In genomic region chr5:37272564-37272963, GRCh38 we compare ENCODE assay signal across 11 cellular contexts. TPM values are rescaled to one million over a fixed set of nuclear protein-coding genes. Genes with fewer than 3 reads are reported as not detected.
A peak's percentile ranks its signal among the peaks of the same experiment; 100 is the strongest.
DNase-seq lines count a peak whose midpoint lies in the region; ATAC-seq and TF ChIP-seq lines count a peak whose summit lies in the region.
"Had no signal": no experiment of that assay in that cellular context is flagged by ENCODE, and none has a peak within 500 bp of the region (broad histone marks: within the 10 kb centered on the region; RNA-seq: fewer than 3 reads in every experiment).

No MANE protein-coding gene starts in this region.

- no peak overlapping the region for H3K27ac Mint-ChIP-seq in GM23338
- no peak overlapping the region for H3K27ac Mint-ChIP-seq in neural progenitor cell
- H3K27ac Mint-ChIP-seq in activated T-helper 2 cell treated with anti-CD3 and anti-CD28 coated beads, Interferon-gamma antibody, Interleukin-2, Interleukin-4, amounts not matched to agents 10 μg/mL and 5 μg/mL and 100 μg/mL, durations not matched to agents 14 hours and 24 hours and 36 hours = no peak overlapping the region
- H3K27ac Mint-ChIP-seq: activated CD4-positive, alpha-beta T cell treated with anti-CD3 and anti-CD28 coated beads, Interleukin-2, amount 10 ng/mL, durations not matched to agents 7 days and 5 days; activated naive CD8-positive, alpha-beta T cell treated with anti-CD3 and anti-CD28 coated beads, Interleukin-2, amount 50 U/mL, for 24 hours had no signal

- H3K9me3 Mint-ChIP-seq in GM23338 = peaks cover 21% of the 10 kb centered on the region
- peaks cover 18% of the 10 kb centered on the region for H3K9me3 Mint-ChIP-seq in neural progenitor cell
- peaks cover 20% of the 10 kb centered on the region for H3K9me3 Mint-ChIP-seq in activated T-helper 2 cell treated with anti-CD3 and anti-CD28 coated beads, Interferon-gamma antibody, Interleukin-2, Interleukin-4, amounts not matched to agents 10 μg/mL and 5 μg/mL and 100 μg/mL, durations not matched to agents 14 hours and 24 hours and 36 hours

- H3K36me3 Mint-ChIP-seq in GM23338 (ENCODE audit: low read depth) (0 out of 3 replicates have a peak, but pooled peaks cover 4% of the 10 kb centered on the region), neural progenitor cell (no peaks in the 10 kb centered on the region)
- no peaks in the 10 kb centered on the region for H3K36me3 Mint-ChIP-seq in activated T-helper 2 cell treated with anti-CD3 and anti-CD28 coated beads, Interferon-gamma antibody, Interleukin-2, Interleukin-4, amounts not matched to agents 10 μg/mL and 5 μg/mL and 100 μg/mL, durations not matched to agents 14 hours and 24 hours and 36 hours (ENCODE audit: low read depth)

- H4K20me1 ChIP-seq in GM23338 (replicated peaks; ENCODE audit: insufficient read depth) = no peaks in the 10 kb centered on the region
- no peaks in the 10 kb centered on the region for H4K20me1 ChIP-seq in neural progenitor cell (ENCODE audit: low read depth)

- ATAC-seq in GM23338 (peak; percentile 74), foreskin keratinocyte (peak; percentile 76)
- ATAC-seq: activated naive CD8-positive, alpha-beta T cell treated with anti-CD3 and anti-CD28 coated beads, Interleukin-2, amount 50 U/mL, for 24 hours had no signal

- H3K4me2 ChIP-seq in GM23338 = no peak overlapping the region
- H3K4me2 ChIP-seq in skeletal muscle satellite cell (ENCODE audit: low read length) = peak overlapping the region; percentile 24
- H3K4me2 ChIP-seq in neural progenitor cell = no peak overlapping the region

- CTCF ChIA-PET in RWPE1 (lab: Yijun Ruan, JAX) = interaction anchor here (0.7 kb wide), 2 partner anchors 23 to 453 kb away, joined by 3 to 4 read pairs; no protein-coding TSS in a partner anchor

- peaks cover 2% of the 10 kb centered on the region for H3K27me3 Mint-ChIP-seq in GM23338 (ENCODE audit: insufficient read depth, low read depth, poor library complexity)
- H3K27me3 Mint-ChIP-seq in neural progenitor cell (ENCODE audit: insufficient read depth, low read depth) = no peaks in the 10 kb centered on the region
- no peaks in the 10 kb centered on the region for H3K27me3 Mint-ChIP-seq in activated T-helper 2 cell treated with anti-CD3 and anti-CD28 coated beads, Interferon-gamma antibody, Interleukin-2, Interleukin-4, amounts not matched to agents 10 μg/mL and 5 μg/mL and 100 μg/mL, durations not matched to agents 14 hours and 24 hours and 36 hours (ENCODE audit: low read depth)
- H3K27me3 Mint-ChIP-seq: activated CD4-positive, alpha-beta T cell treated with anti-CD3 and anti-CD28 coated beads, Interleukin-2, amount 10 ng/mL, durations not matched to agents 7 days and 5 days; activated naive CD8-positive, alpha-beta T cell treated with anti-CD3 and anti-CD28 coated beads, Interleukin-2, amount 50 U/mL, for 24 hours had no signal

- DNase-seq in GM23338 (ENCODE audit: low spot score) (peak; percentile 51), RWPE1 (ENCODE audit: low spot score) (peak; percentile 88), foreskin keratinocyte (peak; percentile 54 to 82), SHP77 (lab: John Stamatoyannopoulos, UW) (no peak), neural progenitor cell (ENCODE audit: low spot score) (no peak)
- DNase-seq in stimulated activated CD4-positive, alpha-beta T cell treated with anti-CD3 and anti-CD28 coated beads, Interleukin-2, amount 100 ng/mL, for 48 hours = no peak
- DNase-seq in activated T-helper 2 cell treated with anti-CD3 and anti-CD28 coated beads, Interferon-gamma antibody, Interleukin-2, Interleukin-4, amounts not matched to agents 10 μg/mL and 5 μg/mL and 100 μg/mL, durations not matched to agents 14 hours and 24 hours and 36 hours (ENCODE audit: low spot score) = no peak
- DNase-seq: activated CD4-positive, alpha-beta T cell treated with anti-CD3 and anti-CD28 coated beads, Interleukin-2, amount 10 ng/mL, durations not matched to agents 7 days and 5 days; activated naive CD8-positive, alpha-beta T cell treated with anti-CD3 and anti-CD28 coated beads, Interleukin-2, amount 50 U/mL, for 24 hours; DND-41 had no signal

- no peak overlapping the region for H3K4me3 Mint-ChIP-seq in GM23338
- H3K4me3 Mint-ChIP-seq in neural progenitor cell = no peak overlapping the region
- no peak overlapping the region for H3K4me3 Mint-ChIP-seq in activated T-helper 2 cell treated with anti-CD3 and anti-CD28 coated beads, Interferon-gamma antibody, Interleukin-2, Interleukin-4, amounts not matched to agents 10 μg/mL and 5 μg/mL and 100 μg/mL, durations not matched to agents 14 hours and 24 hours and 36 hours (ENCODE audit: low read depth)
- H3K4me3 Mint-ChIP-seq: activated CD4-positive, alpha-beta T cell treated with anti-CD3 and anti-CD28 coated beads, Interleukin-2, amount 10 ng/mL, durations not matched to agents 7 days and 5 days; activated naive CD8-positive, alpha-beta T cell treated with anti-CD3 and anti-CD28 coated beads, Interleukin-2, amount 50 U/mL, for 24 hours had no signal

- H3K4me3 ChIP-seq in GM23338 = no peak overlapping the region
- H3K4me3 ChIP-seq in skeletal muscle satellite cell (ENCODE audit: low read length) = no peak overlapping the region
- H3K4me3 ChIP-seq in neural progenitor cell = no peak overlapping the region

- H3K9me2 ChIP-seq in GM23338 (ENCODE audit: insufficient read depth) = 0 out of 2 replicates have a peak, but pooled peaks cover 4% of the 10 kb centered on the region

- POLR2A ChIA-PET in RWPE1 (lab: Yijun Ruan, JAX; ENCODE audit: low non-redundant PET) = no interaction called here

- H3K79me2 ChIP-seq in GM23338 (replicated peaks; ENCODE audit: insufficient read depth) = no peaks in the 10 kb centered on the region
- H3K79me2 ChIP-seq in neural progenitor cell (ENCODE audit: low read depth) = no peaks in the 10 kb centered on the region

- H3K4me1 ChIP-seq in GM23338 (ENCODE audit: insufficient read depth) (no peaks in the 10 kb centered on the region), foreskin keratinocyte (peaks cover 3% of the 10 kb centered on the region), skeletal muscle satellite cell (ENCODE audit: control insufficient read depth, insufficient read depth, low read length) (peaks cover 8% of the 10 kb centered on the region), neural progenitor cell (no peaks in the 10 kb centered on the region)

- H2AFZ ChIP-seq in GM23338 (no peak overlapping the region), neural progenitor cell (replicated peaks) (no peak overlapping the region)

- no peak for TF ChIP-seq CTCF in GM23338 (conservative IDR thresholded peaks at IDR 0.05; ENCODE audit: low read depth in 2 of 2)
- TF ChIP-seq CTCF in RWPE1 (conservative IDR thresholded peaks at IDR 0.05; ENCODE audit: low read depth) = no peak
- TF ChIP-seq CTCF in foreskin keratinocyte (conservative IDR thresholded peaks at IDR 0.05) = no peak
- no peak for TF ChIP-seq CTCF in neural progenitor cell (IDR thresholded peaks at IDR 0.05)

- H3K4me1 Mint-ChIP-seq in GM23338 (no peaks in the 10 kb centered on the region), neural progenitor cell (no peaks in the 10 kb centered on the region)
- H3K4me1 Mint-ChIP-seq in activated T-helper 2 cell treated with anti-CD3 and anti-CD28 coated beads, Interferon-gamma antibody, Interleukin-2, Interleukin-4, amounts not matched to agents 10 μg/mL and 5 μg/mL and 100 μg/mL, durations not matched to agents 14 hours and 24 hours and 36 hours (ENCODE audit: low read depth) = no peaks in the 10 kb centered on the region
- H3K4me1 Mint-ChIP-seq: activated CD4-positive, alpha-beta T cell treated with anti-CD3 and anti-CD28 coated beads, Interleukin-2, amount 10 ng/mL, durations not matched to agents 7 days and 5 days; activated naive CD8-positive, alpha-beta T cell treated with anti-CD3 and anti-CD28 coated beads, Interleukin-2, amount 50 U/mL, for 24 hours had no signal

- no peaks in the 10 kb centered on the region for H3F3A ChIP-seq in GM23338 (replicated peaks; ENCODE audit: low read depth)
- no peaks in the 10 kb centered on the region for H3F3A ChIP-seq in neural progenitor cell (ENCODE audit: low read depth)

- peak overlapping the region; percentile 35 for H3K9ac ChIP-seq in skeletal muscle satellite cell (ENCODE audit: low read depth, low read length)
- H3K9ac ChIP-seq in neural progenitor cell = no peak overlapping the region

- H3K27me3 ChIP-seq in GM23338 (ENCODE audit: insufficient read depth) (no peaks in the 10 kb centered on the region), foreskin keratinocyte (no peaks in the 10 kb centered on the region), skeletal muscle satellite cell (ENCODE audit: control insufficient read depth, insufficient read depth, low read length) (no peaks in the 10 kb centered on the region), neural progenitor cell (no peaks in the 10 kb centered on the region)

- H3K36me3 ChIP-seq in GM23338 (ENCODE audit: insufficient read depth) (no peaks in the 10 kb centered on the region), skeletal muscle satellite cell (ENCODE audit: insufficient read depth, low read length) (no peaks in the 10 kb centered on the region), neural progenitor cell (no peaks in the 10 kb centered on the region)

- intact Hi-C loops in activated T-helper 2 cell treated with anti-CD3 and anti-CD28 coated beads, Interferon-gamma antibody, Interleukin-2, Interleukin-4, amounts not matched to agents 10 μg/mL and 5 μg/mL and 100 μg/mL, durations not matched to agents 14 hours and 24 hours and 36 hours (cut with micrococcal nuclease) = no loop called here

- no peak overlapping the region for H3K27ac ChIP-seq in GM23338 (ENCODE audit: low read depth)
- peak overlapping the region; percentile 88 for H3K27ac ChIP-seq in RWPE1
- H3K27ac ChIP-seq in foreskin keratinocyte = no peak overlapping the region
- no peak overlapping the region for H3K27ac ChIP-seq in neural progenitor cell

- H3K9me3 ChIP-seq in skeletal muscle satellite cell (replicated peaks; ENCODE audit: low read length) (peaks cover 13% of the 10 kb centered on the region), neural progenitor cell (ENCODE audit: low read depth) (no peaks in the 10 kb centered on the region)

TF ChIP-seq in GM23338, 12 proteins besides CTCF, POLR2A, EP300 and RAD21 (continues in another document):
- TF ChIP-seq EZH2phosphoT487 (IDR thresholded peaks at IDR 0.05; ENCODE audit: unreplicated experiment) = no peak

RNA-seq across cellular contexts. Expression of gene CPLANE1, which starts 23.4 kb away (rescaled TPM):
- total RNA-seq in GM23338 (2014; rRNA removed; shearing (Covaris generic)) = 6.6 and 8.3 TPM in 2 replicates
- polyA plus RNA-seq in GM23338 (2016; fragmentation: Nextera tagmentation; extraction: Ambion mirVana) (2.4 and 5.1 TPM in 2 replicates), foreskin keratinocyte (1.1 and 1.3 TPM in 2 replicates)
- total RNA-seq in foreskin keratinocyte (11.3 and 12.9 TPM in 2 replicates), neural progenitor cell (ENCODE audit: low replicate concordance) (22.7 and 23.4 TPM in 2 replicates)
- 19.0 and 20.8 TPM in 2 replicates for total RNA-seq in skeletal muscle satellite cell (2012; rRNA removed)
- 7.7 and 9.1 TPM in 2 replicates for total RNA-seq in activated T-helper 2 cell treated with anti-CD3 and anti-CD28 coated beads, Interferon-gamma antibody, Interleukin-2, Interleukin-4, amounts not matched to agents 10 μg/mL and 5 μg/mL and 100 μg/mL, durations not matched to agents 14 hours and 24 hours and 36 hours

Comparison
In these comparisons a context has a peak if more than half of its experiments do, and no peak if none do; other contexts are left out.
1. DNase-seq: peak in GM23338 (single experiment), RWPE1 (single experiment) and foreskin keratinocyte (2 of 2); none in SHP77 (0 of 2), stimulated activated CD4-positive, alpha-beta T cell treated with anti-CD3 and anti-CD28 coated beads, Interleukin-2, amount 100 ng/mL, for 48 hours (0 of 2), neural progenitor cell (single experiment) and activated T-helper 2 cell treated with anti-CD3 and anti-CD28 coated beads, Interferon-gamma antibody, Interleukin-2, Interleukin-4, amounts not matched to agents 10 μg/mL and 5 μg/mL and 100 μg/mL, durations not matched to agents 14 hours and 24 hours and 36 hours (single experiment).